ENCODE assay signal across 29 cellular contexts in genomic region chr4:108352664-108353308, GRCh38.
DNase-seq lines count a peak whose midpoint lies in the region; ATAC-seq and TF ChIP-seq lines count a peak whose summit lies in the region.
"Had no signal": no experiment of that assay in that cellular context is flagged by ENCODE, and none has a peak within 500 bp of the region (broad histone marks: within the 10 kb centered on the region; RNA-seq: fewer than 3 reads in every experiment).

No MANE protein-coding gene starts in this region.

- intact Hi-C loops in left colon (cut with DNase I, micrococcal nuclease), result no loop called here

- in situ Hi-C loops in SK-MEL-5 (cut with HindIII; ENCODE audit: low pct_unique_long_range_greater_than_20kb, low sequenced_read_pairs), result no loop called here

- H3K27ac ChIP-seq in 22Rv1 (peak overlapping the region; percentile 83), HEK293 (ENCODE audit: extremely low read depth, low read depth, low read length) (peak overlapping the region; percentile 17; the same call in 1 of the 2 replicates)
- H3K27ac ChIP-seq: BLaER1 treated with 17β-estradiol and CSF1 and Interleukin-3, amounts not matched to agents 10 nM and 100 nM; cardiac muscle cell; colonic mucosa; left lung; tibial nerve had no signal

- no peaks in the 10 kb centered on the region for H3K36me3 Mint-ChIP-seq in natural killer cell treated with Interleukin-12 subunit alpha and Interleukin-12 subunit beta and Interleukin-15 and Interleukin-18, amount 100 ng/mL, for 72 hours
- H3K36me3 Mint-ChIP-seq: activated naive CD8-positive, alpha-beta T cell; mesothelial cell of epicardium; natural killer cell had no signal

- peaks cover 34 to 45% of the 10 kb centered on the region in 2 donors for H3K27me3 Mint-ChIP-seq in natural killer cell treated with Interleukin-12 subunit alpha and Interleukin-12 subunit beta and Interleukin-15 and Interleukin-18, amount 100 ng/mL, for 72 hours
- H3K27me3 Mint-ChIP-seq: activated CD8-positive, alpha-beta T cell treated with anti-CD3 and anti-CD28 coated beads for 36 hours; activated naive CD8-positive, alpha-beta T cell had no signal

- peaks cover 7% of the 10 kb centered on the region; the same call in 1 of the 2 replicates for H3K4me1 ChIP-seq in HEK293 (ENCODE audit: control insufficient read depth, insufficient read depth, low read length)
- H3K4me1 ChIP-seq: left lung had no signal

- H3K4me1 Mint-ChIP-seq in natural killer cell treated with Interleukin-12 subunit alpha and Interleukin-12 subunit beta and Interleukin-15 and Interleukin-18, amount 100 ng/mL, for 72 hours (ENCODE audit: low read depth in 2 of 2), result no peaks in the 10 kb centered on the region
- H3K4me1 Mint-ChIP-seq: natural killer cell had no signal

- no peak for TF ChIP-seq CTCF in 22Rv1 (IDR thresholded peaks at IDR 0.05)
- TF ChIP-seq CTCF in HEK293 (tag by site-specific recombination; IDR thresholded peaks at IDR 0.05), result no peak

- no peak overlapping the region for H3K27ac Mint-ChIP-seq in natural killer cell treated with Interleukin-12 subunit alpha and Interleukin-12 subunit beta and Interleukin-15 and Interleukin-18, amount 100 ng/mL, for 72 hours
- H3K27ac Mint-ChIP-seq: activated CD8-positive, alpha-beta T cell treated with anti-CD3 and anti-CD28 coated beads for 36 hours; activated naive CD8-positive, alpha-beta T cell; effector memory CD8-positive, alpha-beta T cell; mesothelial cell of epicardium; natural killer cell; T-helper 1 cell treated with Interleukin-12 subunit alpha and Interleukin-12 subunit beta and Interleukin-4 antibody, amounts not matched to agents 30 μg/mL and 1 μg/mL, for 36 hours had no signal

- no peaks in the 10 kb centered on the region for H3K9me3 ChIP-seq in HEK293 (ENCODE audit: control insufficient read depth, insufficient read depth, low read depth, low read length)
- H3K9me3 ChIP-seq: colonic mucosa, left lung, tibial nerve had no signal

- peak; percentile 98 for ATAC-seq in left colon
- no peak for ATAC-seq in GM21723 (IDR thresholded peaks at IDR 0.05; ENCODE audit: unreplicated experiment)
- ATAC-seq in natural killer cell treated with Interleukin-12 subunit alpha and Interleukin-12 subunit beta and Interleukin-15 and Interleukin-18, amount 100 ng/mL, for 72 hours, result no peak
- ATAC-seq: activated CD8-positive, alpha-beta T cell treated with anti-CD3 and anti-CD28 coated beads for 36 hours; effector memory CD8-positive, alpha-beta T cell; esophagus mucosa; left lung; natural killer cell had no signal

- POLR2A ChIA-PET in HEK293 (lab: Yijun Ruan, JAX), result no interaction called here

- H3K36me3 ChIP-seq in HEK293 (ENCODE audit: control insufficient read depth in 2 of 2, insufficient read depth in 1 of 2, low read length in 2 of 2), result no peaks in the 10 kb centered on the region
- H3K36me3 ChIP-seq: BLaER1 treated with 17β-estradiol and CSF1 and Interleukin-3, amounts not matched to agents 10 nM and 100 nM; cardiac muscle cell; colonic mucosa; left lung; tibial nerve had no signal

- DNase-seq in SK-MEL-5 (ENCODE audit: low read depth, low spot score) (peak; percentile 65), left colon (no peak), NCI-H2227 treated with DMSO at 0.1 percent for 48 hours (lab: John Stamatoyannopoulos, UW) (no peak), NCI-H1930 (lab: John Stamatoyannopoulos, UW) (no peak)
- no peak for DNase-seq in natural killer cell treated with Interleukin-12 subunit alpha and Interleukin-12 subunit beta and Interleukin-15 and Interleukin-18, amount 100 ng/mL, for 72 hours (ENCODE audit: low spot score)
- DNase-seq: activated CD8-positive, alpha-beta T cell treated with anti-CD3 and anti-CD28 coated beads for 36 hours; anterior cingulate cortex; Calu3; colonic mucosa; effector memory CD8-positive, alpha-beta T cell; foreskin melanocyte; hypothalamus; KBM-7; left lung; natural killer cell; NCI-H1436 treated with DMSO at 0.1 percent for 48 hours; NCI-H2171; NCI-H510A treated with DMSO at 0.1 percent for 48 hours; stimulated activated CD4-positive, alpha-beta T cell treated with anti-CD3 and anti-CD28 coated beads, Interleukin-2, amount 100 ng/mL, for 24 hours had no signal

- H3K9me3 Mint-ChIP-seq in natural killer cell treated with Interleukin-12 subunit alpha and Interleukin-12 subunit beta and Interleukin-15 and Interleukin-18, amount 100 ng/mL, for 72 hours, result no peaks in the 10 kb centered on the region
- H3K9me3 Mint-ChIP-seq: activated CD8-positive, alpha-beta T cell treated with anti-CD3 and anti-CD28 coated beads for 36 hours; effector memory CD8-positive, alpha-beta T cell; mesothelial cell of epicardium; natural killer cell had no signal

- CTCF ChIA-PET in HEK293 (lab: Yijun Ruan, JAX), result no interaction called here

- no peak overlapping the region for H3K4me3 ChIP-seq in HEK293 (ENCODE audit: low read depth, low read length)
- H3K4me3 ChIP-seq: BLaER1 treated with 17β-estradiol and CSF1 and Interleukin-3, amounts not matched to agents 10 nM and 100 nM; cardiac muscle cell; colonic mucosa; left lung; tibial nerve had no signal

- no peak overlapping the region for H3K4me3 Mint-ChIP-seq in natural killer cell treated with Interleukin-12 subunit alpha and Interleukin-12 subunit beta and Interleukin-15 and Interleukin-18, amount 100 ng/mL, for 72 hours
- H3K4me3 Mint-ChIP-seq: activated CD8-positive, alpha-beta T cell treated with anti-CD3 and anti-CD28 coated beads for 36 hours; activated naive CD8-positive, alpha-beta T cell; effector memory CD8-positive, alpha-beta T cell; mesothelial cell of epicardium; natural killer cell; T-helper 1 cell treated with Interleukin-12 subunit alpha and Interleukin-12 subunit beta and Interleukin-4 antibody, amounts not matched to agents 30 μg/mL and 1 μg/mL, for 36 hours had no signal

TF ChIP-seq in HEK293, 187 proteins besides CTCF, POLR2A, EP300 and RAD21:
- no peak for TF ChIP-seq GLIS2 (tag by site-specific recombination; IDR thresholded peaks at IDR 0.05)
- peak; percentile 95 for TF ChIP-seq MZF1 (tag by site-specific recombination; IDR thresholded peaks at IDR 0.05; ENCODE audit: borderline replicate concordance)
- TF ChIP-seq PRDM4 (tag by site-specific recombination; IDR thresholded peaks at IDR 0.05), result 0 out of 2 replicates have a peak, but pooled peaks have one; percentile 25
- TF ChIP-seq FEZF1 (tag by site-specific recombination; IDR thresholded peaks at IDR 0.05), result peak; percentile 60
- peak; percentile 21; the same call in 1 of the 2 replicates for TF ChIP-seq KLF7 (tag by site-specific recombination; IDR thresholded peaks at IDR 0.05; ENCODE audit: borderline replicate concordance)
- TF ChIP-seq ZSCAN30 (tag by site-specific recombination; IDR thresholded peaks at IDR 0.05), result 0 out of 2 replicates have a peak, but pooled peaks have one; percentile 13
- no peak for TF ChIP-seq ZNF529 (tag by site-specific recombination; IDR thresholded peaks at IDR 0.05; ENCODE audit: insufficient replicate concordance)
- TF ChIP-seq, protein P1, sequence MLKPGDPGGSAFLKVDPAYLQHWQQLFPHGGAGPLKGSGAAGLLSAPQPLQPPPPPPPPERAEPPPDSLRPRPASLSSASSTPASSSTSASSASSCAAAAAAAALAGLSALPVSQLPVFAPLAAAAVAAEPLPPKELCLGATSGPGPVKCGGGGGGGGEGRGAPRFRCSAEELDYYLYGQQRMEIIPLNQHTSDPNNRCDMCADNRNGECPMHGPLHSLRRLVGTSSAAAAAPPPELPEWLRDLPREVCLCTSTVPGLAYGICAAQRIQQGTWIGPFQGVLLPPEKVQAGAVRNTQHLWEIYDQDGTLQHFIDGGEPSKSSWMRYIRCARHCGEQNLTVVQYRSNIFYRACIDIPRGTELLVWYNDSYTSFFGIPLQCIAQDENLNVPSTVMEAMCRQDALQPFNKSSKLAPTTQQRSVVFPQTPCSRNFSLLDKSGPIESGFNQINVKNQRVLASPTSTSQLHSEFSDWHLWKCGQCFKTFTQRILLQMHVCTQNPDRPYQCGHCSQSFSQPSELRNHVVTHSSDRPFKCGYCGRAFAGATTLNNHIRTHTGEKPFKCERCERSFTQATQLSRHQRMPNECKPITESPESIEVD (tag by site-specific recombination; IDR thresholded peaks at IDR 0.05), result peak; percentile 73
